ENCODE assay signal across 8 cellular contexts in the genomic region with DNA sequence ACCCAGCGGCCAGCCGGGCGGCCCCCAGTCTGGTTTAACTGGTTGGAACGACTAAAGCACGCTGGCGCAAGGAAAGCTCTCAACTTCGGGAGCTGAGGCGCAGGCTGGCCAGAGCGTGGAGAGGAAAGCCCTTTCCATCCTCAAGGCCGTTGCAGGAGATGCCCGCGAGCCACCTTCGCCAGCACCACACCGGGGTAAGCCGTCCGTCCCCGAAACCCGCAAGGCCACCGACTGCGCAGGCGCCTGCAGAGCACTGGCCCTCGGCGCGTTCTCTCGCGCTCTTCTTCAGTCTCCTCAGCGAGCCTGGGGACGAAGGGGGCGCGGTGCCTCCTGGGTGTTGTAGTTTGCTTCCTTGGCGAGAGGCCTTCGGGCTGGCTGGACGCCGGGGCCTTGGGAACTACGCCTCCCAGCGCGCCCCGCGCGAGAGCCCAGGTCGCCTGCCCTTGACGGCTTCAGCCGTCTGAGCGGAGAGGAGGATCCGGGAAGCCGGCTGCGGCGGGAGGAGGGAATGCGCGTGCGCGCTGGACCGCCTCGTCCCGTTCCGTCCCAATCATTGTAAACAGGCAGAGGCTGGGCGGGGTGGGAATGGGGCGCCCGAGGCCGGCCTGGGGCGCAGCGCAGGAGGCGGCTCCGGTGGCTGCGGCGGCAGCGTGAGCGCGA. TPM values are rescaled to one million over a fixed set of nuclear protein-coding genes. Genes with fewer than 3 reads are reported as not detected.
DNase-seq lines count a peak whose midpoint lies in the region; ATAC-seq and TF ChIP-seq lines count a peak whose summit lies in the region.

TSS of gene RALBP1 (plus strand) at position 531 of the 660 bp plus-strand sequence. CDS start 37,533 bp downstream, outside the sequence.

- TF ChIP-seq POLR2A in gastroesophageal sphincter (IDR thresholded peaks at IDR 0.05), result peak; percentile 48 to 69

- 0 out of 2 replicates have a peak, but pooled peaks cover 3% of the 10 kb centered on the region for H3K27me3 Mint-ChIP-seq in HFFc6 (ENCODE audit: insufficient read depth)

- peaks cover 4% of the 10 kb centered on the region for H3F3A ChIP-seq in SK-N-SH (replicated peaks; ENCODE audit: insufficient read depth)

- H3K36me3 ChIP-seq in SK-N-SH (replicated peaks in 1 of 2; ENCODE audit: control insufficient read depth in 1 of 2, insufficient read depth in 2 of 2, low read length in 1 of 2) (peaks cover 0 to 4% of the 10 kb centered on the region in 2 experiments), gastroesophageal sphincter (peaks cover 0 to 17% of the 10 kb centered on the region in 2 donors), neutrophil (peaks cover 11% of the 10 kb centered on the region)

- H2AFZ ChIP-seq in SK-N-SH (ENCODE audit: low read depth), result peak within 1 kb of the TSS; percentile 98

- CTCF ChIA-PET in SK-N-SH (lab: Yijun Ruan, JAX), result interaction anchor here (0.7 to 1.5 kb wide), 5 partner anchors 12 to 401 kb away, joined by 3 to 5 read pairs (median 4); partner anchors contain the start of gene TWSG1

- H3K27me3 ChIP-seq in SK-N-SH (ENCODE audit: insufficient read depth) (no peaks in the 10 kb centered on the region), gastroesophageal sphincter (no peaks in the 10 kb centered on the region), neutrophil (no peaks in the 10 kb centered on the region)

- 0 out of 2 replicates have a peak, but pooled peaks cover 6% of the 10 kb centered on the region for H4K20me1 ChIP-seq in SK-N-SH (ENCODE audit: insufficient read depth)

- TF ChIP-seq CTCF in HFFc6 (IDR thresholded peaks at IDR 0.05), result peak; percentile 18; the same call in 1 of the 2 replicates
- TF ChIP-seq CTCF in SK-N-SH (IDR thresholded peaks at IDR 0.05), result peak; percentile 34
- peak in 3 of 4 experiments; percentile 10 to 70 (median 14) for TF ChIP-seq CTCF in gastroesophageal sphincter (IDR thresholded peaks at IDR 0.05)
- TF ChIP-seq CTCF in neutrophil (IDR thresholded peaks at IDR 0.05), result peak; percentile 55

- H3K4me3 Mint-ChIP-seq in HFFc6, result peak within 1 kb of the TSS; percentile 91

- H3K9ac ChIP-seq in SK-N-SH, result peak within 1 kb of the TSS; percentile 83

- TF ChIP-seq RAD21 in SK-N-SH (IDR thresholded peaks at IDR 0.05; ENCODE audit: low read length), result no peak; the same call in 1 of the 2 replicates

- peak within 1 kb of the TSS; percentile 86 to 97 for H3K27ac ChIP-seq in SK-N-SH (ENCODE audit: low read depth in 2 of 2, low read length in 1 of 2)
- H3K27ac ChIP-seq in gastroesophageal sphincter, result peak within 1 kb of the TSS; percentile 71 to 94 (median 92)
- H3K27ac ChIP-seq in neutrophil, result peak within 1 kb of the TSS; percentile 94
- H3K27ac ChIP-seq in substantia nigra (ENCODE audit: low read depth, low read length, poor library complexity, severe bottlenecking), result peak within 1 kb of the TSS; percentile 92

- DNase-seq in GM04504 (ENCODE audit: low read depth), result peak; percentile 99
- peak; percentile 99 for DNase-seq in HFFc6
- DNase-seq in NAMALWA (ENCODE audit: low spot score), result peak; percentile 99
- DNase-seq in SK-N-SH, result peak; percentile 97
- peak; percentile 98 for DNase-seq in activated naive CD4-positive, alpha-beta T cell treated with anti-CD3 and anti-CD28 coated beads, Interleukin-2, amount 50 U/mL, for 16 hours
- DNase-seq in substantia nigra (lab: John Stamatoyannopoulos, UW), result peak; percentile 94 to 100 (median 99)

- POLR2A ChIA-PET in SK-N-SH (lab: Yijun Ruan, JAX), result no interaction called here

- H3K9me3 ChIP-seq in SK-N-SH, result no peaks in the 10 kb centered on the region
- no peaks in the 10 kb centered on the region for H3K9me3 ChIP-seq in gastroesophageal sphincter
- H3K9me3 ChIP-seq in neutrophil, result no peaks in the 10 kb centered on the region

- H3K4me2 ChIP-seq in SK-N-SH, result peak within 1 kb of the TSS; percentile 94

- TF ChIP-seq EP300 in SK-N-SH (IDR thresholded peaks at IDR 0.05; ENCODE audit: borderline replicate concordance in 1 of 2, low read depth in 1 of 2, low read length in 1 of 2), result 0 out of 4 replicates have a peak, but pooled peaks of 1 of the 2 experiments have one; percentile 8
- no peak for TF ChIP-seq EP300 in gastroesophageal sphincter (IDR thresholded peaks at IDR 0.05)

- peak; percentile 99 for ATAC-seq in gastroesophageal sphincter

- peaks cover 7 to 15% of the 10 kb centered on the region in 2 experiments; a peak in 3 of 4 replicates for H3K4me1 ChIP-seq in SK-N-SH (ENCODE audit: control insufficient read depth in 1 of 2, insufficient read depth in 2 of 2, low read depth in 1 of 2, low read length in 1 of 2)
- peaks cover 0 to 32% (median 3%) of the 10 kb centered on the region in 3 donors for H3K4me1 ChIP-seq in gastroesophageal sphincter
- peaks cover 35 to 38% of the 10 kb centered on the region in 2 experiments for H3K4me1 ChIP-seq in neutrophil (ENCODE audit: control insufficient read depth in 1 of 2, insufficient read depth in 1 of 2, low read depth in 1 of 2, low read length in 1 of 2)

- H3K79me2 ChIP-seq in SK-N-SH (ENCODE audit: insufficient read depth), result peaks cover 46% of the 10 kb centered on the region

- H3K36me3 Mint-ChIP-seq in HFFc6 (ENCODE audit: low read depth), result peaks cover 15% of the 10 kb centered on the region

- WGBS in SK-N-SH (ENCODE audit: low lambda C conversion rate), result 0% methylated on average over 17 of the region's 69 CpGs
- WGBS in gastroesophageal sphincter (ENCODE audit: low coverage in 1 of 2), 2 donors, result no CpG with 5 or more reads among the region's 69 CpGs

- 0 out of 2 replicates have a peak, but pooled peaks cover 2% of the 10 kb centered on the region for H3K9me2 ChIP-seq in SK-N-SH

- peaks cover 28% of the 10 kb centered on the region for H3K4me1 Mint-ChIP-seq in HFFc6 (ENCODE audit: low read depth)

- no peaks in the 10 kb centered on the region for H3K9me3 Mint-ChIP-seq in HFFc6

- H3K27ac Mint-ChIP-seq in HFFc6, result peak within 1 kb of the TSS; percentile 91

- H3K4me3 ChIP-seq in SK-N-SH (ENCODE audit: low read depth in 2 of 2, low read length in 1 of 2), result peak within 1 kb of the TSS; percentile 87 to 92
- peak within 1 kb of the TSS; percentile 88 to 94 for H3K4me3 ChIP-seq in gastroesophageal sphincter
- H3K4me3 ChIP-seq in neutrophil (ENCODE audit: low read depth in 1 of 2, low read length in 1 of 2), result peak within 1 kb of the TSS; percentile 75 to 98

TF ChIP-seq in SK-N-SH, 30 proteins besides CTCF, POLR2A, EP300 and RAD21 (continues in another document):
- TF ChIP-seq ELF1 (IDR thresholded peaks at IDR 0.05) (peak; percentile 88), RXRA (IDR thresholded peaks at IDR 0.05; ENCODE audit: borderline replicate concordance, low read depth) (no peak), PBX3 (IDR thresholded peaks at IDR 0.05) (peak; percentile 31; the same call in 1 of the 2 replicates), CHD2 (IDR thresholded peaks at IDR 0.05; ENCODE audit: low read length, partially characterized antibody) (peak; percentile 98), MAX (IDR thresholded peaks at IDR 0.05; ENCODE audit: low read depth) (peak; percentile 12), GABPA (IDR thresholded peaks at IDR 0.05; ENCODE audit: low read depth) (peak; percentile 70), NRF1 (IDR thresholded peaks at IDR 0.05; ENCODE audit: low read depth, low read length) (peak; percentile 73), YY1 (IDR thresholded peaks at IDR 0.05; ENCODE audit: low read depth) (0 out of 2 replicates have a peak, but pooled peaks have one; percentile 49), MXI1 (IDR thresholded peaks at IDR 0.05; ENCODE audit: low read depth, low read length) (0 out of 2 replicates have a peak, but pooled peaks have one; percentile 75), FOSL2 (IDR thresholded peaks at IDR 0.05; ENCODE audit: borderline replicate concordance, low read depth) (no peak)
- TF ChIP-seq, protein P1, sequence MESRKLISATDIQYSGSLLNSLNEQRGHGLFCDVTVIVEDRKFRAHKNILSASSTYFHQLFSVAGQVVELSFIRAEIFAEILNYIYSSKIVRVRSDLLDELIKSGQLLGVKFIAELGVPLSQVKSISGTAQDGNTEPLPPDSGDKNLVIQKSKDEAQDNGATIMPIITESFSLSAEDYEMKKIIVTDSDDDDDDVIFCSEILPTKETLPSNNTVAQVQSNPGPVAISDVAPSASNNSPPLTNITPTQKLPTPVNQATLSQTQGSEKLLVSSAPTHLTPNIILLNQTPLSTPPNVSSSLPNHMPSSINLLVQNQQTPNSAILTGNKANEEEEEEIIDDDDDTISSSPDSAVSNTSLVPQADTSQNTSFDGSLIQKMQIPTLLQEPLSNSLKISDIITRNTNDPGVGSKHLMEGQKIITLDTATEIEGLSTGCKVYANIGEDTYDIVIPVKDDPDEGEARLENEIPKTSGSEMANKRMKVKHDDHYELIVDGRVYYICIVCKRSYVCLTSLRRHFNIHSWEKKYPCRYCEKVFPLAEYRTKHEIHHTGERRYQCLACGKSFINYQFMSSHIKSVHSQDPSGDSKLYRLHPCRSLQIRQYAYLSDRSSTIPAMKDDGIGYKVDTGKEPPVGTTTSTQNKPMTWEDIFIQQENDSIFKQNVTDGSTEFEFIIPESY (IDR thresholded peaks at IDR 0.05; ENCODE audit: borderline replicate concordance, low read depth), result peak; percentile 96
- TF ChIP-seq, protein P2, sequence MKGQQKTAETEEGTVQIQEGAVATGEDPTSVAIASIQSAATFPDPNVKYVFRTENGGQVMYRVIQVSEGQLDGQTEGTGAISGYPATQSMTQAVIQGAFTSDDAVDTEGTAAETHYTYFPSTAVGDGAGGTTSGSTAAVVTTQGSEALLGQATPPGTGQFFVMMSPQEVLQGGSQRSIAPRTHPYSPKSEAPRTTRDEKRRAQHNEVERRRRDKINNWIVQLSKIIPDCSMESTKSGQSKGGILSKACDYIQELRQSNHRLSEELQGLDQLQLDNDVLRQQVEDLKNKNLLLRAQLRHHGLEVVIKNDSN (IDR thresholded peaks at IDR 0.05; ENCODE audit: borderline replicate concordance, low read depth), result no peak; the same call in 1 of the 2 replicates

RNA-seq across cellular contexts. Expression of gene RALBP1, which starts in this region (rescaled TPM):
- total RNA-seq in HFFc6 (2021; fragmentation: NEBNext Ultra II Directional; extraction: Animal tissue kit (Norgen Biotek cat#: 25700)), result 10 to 100 TPM; 56.9 to 62.8 (median 59.0) TPM
- 43.8 and 43.9 TPM in 2 replicates for polyA plus RNA-seq in SK-N-SH (2012; rRNA removed)
- polyA plus RNA-seq in SK-N-SH (2012; cell fraction: cytosol; rRNA removed), result 40.4 and 42.2 TPM in 2 replicates
- polyA plus RNA-seq in SK-N-SH (2012; cell fraction: nucleus; rRNA removed), result 24.8 and 31.7 TPM in 2 replicates
- total RNA-seq in gastroesophageal sphincter, result 100 to 1,000 TPM in 3 of 4 donors, 10 to 100 TPM in 1; 92.9 to 157 (median 131) TPM

Comparison
In these comparisons a context has a peak if more than half of its experiments do, and no peak if none do; other contexts are left out.
1. Peak in every context shown above with its lines: DNase-seq, ATAC-seq, H3K4me3 ChIP-seq and H3K27ac ChIP-seq.